In genomic region chr2:31337860-31338259, GRCh38 we compare ENCODE assay signal across 14 cellular contexts.
A peak's percentile ranks its signal among the peaks of the same experiment; 100 is the strongest.
DNase-seq lines count a peak whose midpoint lies in the region; ATAC-seq and TF ChIP-seq lines count a peak whose summit lies in the region.
"Had no signal": no experiment of that assay in that cellular context is flagged by ENCODE, and none has a peak within 500 bp of the region (broad histone marks: within the 10 kb centered on the region; RNA-seq: fewer than 3 reads in every experiment).

No MANE protein-coding gene starts in this region.

- H4K20me1 ChIP-seq in SK-N-SH (ENCODE audit: insufficient read depth) = no peaks in the 10 kb centered on the region
- H4K20me1 ChIP-seq in fibroblast of lung (ENCODE audit: control insufficient read depth, extremely low read depth, insufficient read depth, low read length) = no peaks in the 10 kb centered on the region

- H2AFZ ChIP-seq in SK-N-SH (ENCODE audit: low read depth) (0 out of 2 replicates have a peak overlapping the region, but pooled peaks have one; percentile 47), fibroblast of lung (ENCODE audit: low read length) (no peak overlapping the region)

- TF ChIP-seq EP300 in SK-N-SH (IDR thresholded peaks at IDR 0.05; ENCODE audit: borderline replicate concordance in 1 of 2, low read depth in 1 of 2, low read length in 1 of 2) = peak; percentile 8 to 95; a peak in 2 of 4 replicates

- POLR2A ChIA-PET in SK-N-SH (lab: Yijun Ruan, JAX) = no interaction called here

- no peaks in the 10 kb centered on the region for H3K36me3 ChIP-seq in SK-N-SH (replicated peaks in 1 of 2; ENCODE audit: control insufficient read depth in 1 of 2, insufficient read depth in 2 of 2, low read length in 1 of 2)
- no peaks in the 10 kb centered on the region for H3K36me3 ChIP-seq in fibroblast of lung (ENCODE audit: control insufficient read depth, insufficient read depth, low read length)
- H3K36me3 ChIP-seq in skeletal muscle satellite cell (ENCODE audit: insufficient read depth, low read length) = no peaks in the 10 kb centered on the region

- H3K79me2 ChIP-seq in SK-N-SH (ENCODE audit: insufficient read depth) (no peaks in the 10 kb centered on the region), fibroblast of lung (ENCODE audit: control insufficient read depth, insufficient read depth, low read length) (no peaks in the 10 kb centered on the region)

- 16% methylated on average over 6 of the region's 6 CpGs for WGBS in SK-N-SH (ENCODE audit: low lambda C conversion rate)

- no peak for TF ChIP-seq CTCF in SK-N-SH (IDR thresholded peaks at IDR 0.05)
- no peak for TF ChIP-seq CTCF in fibroblast of lung (conservative IDR thresholded peaks at IDR 0.05 in 1 of 2, IDR thresholded peaks at IDR 0.05 in 1 of 2; ENCODE audit: low read depth in 1 of 2, low read length in 2 of 2)

- H3K27ac ChIP-seq in SK-N-SH (ENCODE audit: low read depth in 2 of 2, low read length in 1 of 2) = peak overlapping the region in 1 of 2 experiments; percentile 93; a peak in 2 of 4 replicates
- peak overlapping the region; percentile 65 for H3K27ac ChIP-seq in fibroblast of lung (ENCODE audit: insufficient read depth, low read length)

- no peaks in the 10 kb centered on the region for H3K9me2 ChIP-seq in SK-N-SH

- H3K4me2 ChIP-seq in SK-N-SH (peak overlapping the region; percentile 82), fibroblast of lung (ENCODE audit: extremely low read depth, insufficient read depth, low read length) (peak overlapping the region; percentile 33), skeletal muscle satellite cell (ENCODE audit: low read length) (peak overlapping the region; percentile 67)

- H3K9me3 ChIP-seq in SK-N-SH (no peaks in the 10 kb centered on the region), fibroblast of lung (ENCODE audit: control insufficient read depth, insufficient read depth, low read depth, low read length) (no peaks in the 10 kb centered on the region), skeletal muscle satellite cell (replicated peaks; ENCODE audit: low read length) (no peaks in the 10 kb centered on the region)

- H3K27me3 ChIP-seq in SK-N-SH (ENCODE audit: insufficient read depth) = no peaks in the 10 kb centered on the region
- H3K27me3 ChIP-seq in fibroblast of lung (ENCODE audit: control insufficient read depth, insufficient read depth, low read length) = no peaks in the 10 kb centered on the region
- H3K27me3 ChIP-seq in skeletal muscle satellite cell (ENCODE audit: control insufficient read depth, insufficient read depth, low read length) = no peaks in the 10 kb centered on the region

- H3K9ac ChIP-seq in SK-N-SH = peak overlapping the region; percentile 70
- H3K9ac ChIP-seq in fibroblast of lung (ENCODE audit: insufficient read depth, low read length) = no peak overlapping the region
- H3K9ac ChIP-seq in skeletal muscle satellite cell (ENCODE audit: low read depth, low read length) = peak overlapping the region; percentile 42

- ATAC-seq in HG03097 (IDR thresholded peaks at IDR 0.05; ENCODE audit: low FRiP score, unreplicated experiment) (no peak), HG03139 (IDR thresholded peaks at IDR 0.05; ENCODE audit: unreplicated experiment) (no peak)
- ATAC-seq: effector memory CD8-positive, alpha-beta T cell had no signal

- H3K4me1 ChIP-seq in SK-N-SH (ENCODE audit: control insufficient read depth in 1 of 2, insufficient read depth in 2 of 2, low read depth in 1 of 2, low read length in 1 of 2) = peaks cover 13 to 42% of the 10 kb centered on the region in 2 experiments; a peak in 3 of 4 replicates
- peaks cover 16% of the 10 kb centered on the region for H3K4me1 ChIP-seq in fibroblast of lung (ENCODE audit: control insufficient read depth, extremely low read depth, insufficient read depth, low read length)
- H3K4me1 ChIP-seq in skeletal muscle satellite cell (ENCODE audit: control insufficient read depth, insufficient read depth, low read length) = peaks cover 50% of the 10 kb centered on the region

- CTCF ChIA-PET in SK-N-SH (lab: Yijun Ruan, JAX) = interaction anchor here (1.4 to 12.6 kb wide), 3 partner anchors 166 to 630 kb away, joined by 3 to 223 read pairs (median 214); no protein-coding TSS in a partner anchor

- TF ChIP-seq RAD21 in SK-N-SH (IDR thresholded peaks at IDR 0.05; ENCODE audit: low read length) = no peak

- H3F3A ChIP-seq in SK-N-SH (replicated peaks; ENCODE audit: insufficient read depth) = peaks cover 31% of the 10 kb centered on the region

- H3K4me3 ChIP-seq in SK-N-SH (ENCODE audit: low read depth in 2 of 2, low read length in 1 of 2) = peak overlapping the region in 1 of 2 experiments; percentile 35; a peak in 1 of 4 replicates
- no peak overlapping the region for H3K4me3 ChIP-seq in fibroblast of lung (replicated peaks in 1 of 4; ENCODE audit: control extremely low read depth in 1 of 4, insufficient read depth in 1 of 4, low read depth in 3 of 4, low read length in 4 of 4)
- peak overlapping the region; percentile 26 for H3K4me3 ChIP-seq in skeletal muscle satellite cell (ENCODE audit: low read length)

- peak; percentile 39 for DNase-seq in H4 (ENCODE audit: low spot score)
- no peak for DNase-seq in SK-N-SH
- DNase-seq in fibroblast of lung (ENCODE audit: low read depth in 2 of 2) = peak; percentile 86 to 93
- DNase-seq in stimulated activated CD4-positive, alpha-beta T cell treated with anti-CD3 and anti-CD28 coated beads, Interleukin-4, amount 100 ng/mL, for 24 hours = no peak
- DNase-seq: activated CD4-positive, alpha-beta T cell treated with anti-CD3 and anti-CD28 coated beads for 48 hours; activated T-cell treated with anti-CD3 and anti-CD28 coated beads, Interleukin-2, amount 50 U/mL, for 24 hours; anterior cingulate cortex; Calu3; effector memory CD8-positive, alpha-beta T cell; hypothalamus; substantia nigra had no signal

TF ChIP-seq in SK-N-SH, 30 proteins besides CTCF, POLR2A, EP300 and RAD21 (continues in another document):
- TF ChIP-seq MAX (IDR thresholded peaks at IDR 0.05; ENCODE audit: low read depth) = peak; percentile 95
- peak; percentile 58 for TF ChIP-seq POLR2AphosphoS5 (IDR thresholded peaks at IDR 0.05; ENCODE audit: low read depth, low read length)
- TF ChIP-seq RFX5 (IDR thresholded peaks at IDR 0.05; ENCODE audit: low read length) = no peak
- TF ChIP-seq TAF1 (IDR thresholded peaks at IDR 0.05; ENCODE audit: borderline replicate concordance, low read depth, low read length) = no peak; the same call in 1 of the 2 replicates
- TF ChIP-seq FOXM1 (IDR thresholded peaks at IDR 0.05; ENCODE audit: low read depth) = peak; percentile 82
- TF ChIP-seq JUND (IDR thresholded peaks at IDR 0.05) = peak; percentile 98
- TF ChIP-seq PBX3 (IDR thresholded peaks at IDR 0.05) = peak; percentile 92
- TF ChIP-seq GABPA (IDR thresholded peaks at IDR 0.05; ENCODE audit: low read depth) = no peak
- TF ChIP-seq EZH2phosphoT487 (IDR thresholded peaks at IDR 0.05; ENCODE audit: borderline replicate concordance, low read depth) = no peak
- TF ChIP-seq FOSL2 (IDR thresholded peaks at IDR 0.05; ENCODE audit: borderline replicate concordance, low read depth) = peak; percentile 98
- no peak for TF ChIP-seq CHD2 (IDR thresholded peaks at IDR 0.05; ENCODE audit: low read length, partially characterized antibody)
- TF ChIP-seq NFIC (IDR thresholded peaks at IDR 0.05; ENCODE audit: borderline replicate concordance) = peak; percentile 62
- TF ChIP-seq USF2 (IDR thresholded peaks at IDR 0.05; ENCODE audit: borderline replicate concordance, low read depth, low read length) = no peak
- no peak; the same call in 1 of the 2 replicates for TF ChIP-seq SMC3 (IDR thresholded peaks at IDR 0.05; ENCODE audit: low read depth, low read length)

Comparison
In these comparisons a context has a peak if more than half of its experiments do, and no peak if none do; other contexts are left out.
1. DNase-seq: peak in H4 (single experiment) and fibroblast of lung (2 of 2); none in SK-N-SH (single experiment) and stimulated activated CD4-positive, alpha-beta T cell treated with anti-CD3 and anti-CD28 coated beads, Interleukin-4, amount 100 ng/mL, for 24 hours (single experiment).
2. Peak in every context shown above with its lines, with median percentiles within 50 percentile points of each other: H3K4me2 ChIP-seq.